15 cellular contexts compared by ENCODE assay signal in the genomic region with DNA sequence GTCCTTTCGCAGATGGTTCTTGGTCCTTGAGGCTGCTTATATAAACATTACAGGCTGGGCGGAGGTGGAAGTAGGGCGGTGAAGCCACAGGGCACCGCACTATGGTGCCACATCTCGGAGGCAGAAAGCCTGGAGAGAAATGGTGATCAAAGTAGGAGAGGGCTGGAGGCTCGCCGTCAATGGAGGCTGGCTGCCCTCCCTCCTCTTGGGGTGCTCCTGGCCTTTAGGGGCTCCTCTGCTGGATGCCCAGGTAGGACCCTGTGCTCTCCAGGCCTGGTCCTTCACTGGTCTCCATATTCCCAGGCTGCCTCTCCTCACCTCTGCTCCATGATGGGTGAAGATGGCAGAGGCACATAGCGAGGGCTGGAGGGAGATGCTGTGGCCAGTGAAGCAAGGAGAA. TPM values are rescaled to one million over a fixed set of nuclear protein-coding genes. Genes with fewer than 3 reads are reported as not detected.
A peak's percentile ranks its signal among the peaks of the same experiment; 100 is the strongest.
DNase-seq lines count a peak whose midpoint lies in the region; ATAC-seq, FAIRE-seq and TF ChIP-seq lines count a peak whose summit lies in the region.
"Had no signal": no experiment of that assay in that cellular context is flagged by ENCODE, and none has a peak within 500 bp of the region (broad histone marks: within the 10 kb centered on the region; RNA-seq: fewer than 3 reads in every experiment).

No MANE protein-coding gene starts in this region.

- H3K4me1 Mint-ChIP-seq in Calu3 (ENCODE audit: low read depth, unreplicated experiment) (peaks cover 9% of the 10 kb centered on the region), astrocyte (ENCODE audit: low read depth, unreplicated experiment) (peaks cover 25% of the 10 kb centered on the region)

- H3K36me3 Mint-ChIP-seq in Calu3 (ENCODE audit: insufficient read depth, unreplicated experiment), result peaks cover 79% of the 10 kb centered on the region
- peaks cover 22% of the 10 kb centered on the region for H3K36me3 Mint-ChIP-seq in astrocyte (ENCODE audit: low read depth, unreplicated experiment)

- H4K20me1 ChIP-seq in astrocyte (ENCODE audit: insufficient read depth, low read length), result peaks cover 55% of the 10 kb centered on the region

- H3K27ac ChIP-seq in astrocyte (ENCODE audit: low read depth, low read length), result no peak overlapping the region
- peak overlapping the region; percentile 99 for H3K27ac ChIP-seq in mesenchymal stem cell (ENCODE audit: low read length, poor library complexity, severe bottlenecking)
- peak overlapping the region; percentile 98 for H3K27ac ChIP-seq in stomach smooth muscle (ENCODE audit: low read length)

- DNase-seq in Calu3 (no peak), astrocyte (ENCODE audit: low read depth) (no peak), mesenchymal stem cell (no peak), NCI-H526 treated with DMSO at 0.1 percent for 48 hours (lab: John Stamatoyannopoulos, UW) (no peak), NCI-H524 treated with DMSO at 0.1 percent for 48 hours (lab: John Stamatoyannopoulos, UW) (no peak)
- DNase-seq: activated CD8-positive, alpha-beta memory T cell treated with anti-CD3 and anti-CD28 coated beads, Interleukin-2, amount 50 U/mL, for 48 hours; GF-D8; mammary epithelial cell; NCI-H1105 treated with DMSO at 0.1 percent for 48 hours; NCI-H345; stimulated activated CD4-positive, alpha-beta T cell treated with anti-CD3 and anti-CD28 coated beads, Interleukin-15, amount 100 ng/mL, for 24 hours; SW 1271 had no signal

- 88% methylated on average over 8 of the region's 8 CpGs for WGBS in mesenchymal stem cell

- H3K9ac ChIP-seq in astrocyte (ENCODE audit: low read length) (peak overlapping the region; percentile 87), mesenchymal stem cell (ENCODE audit: low read length) (peak overlapping the region; percentile 93), stomach smooth muscle (ENCODE audit: low read length in 2 of 2) (no peak overlapping the region)

- no peak for ATAC-seq in HG03442 (IDR thresholded peaks at IDR 0.05; ENCODE audit: unreplicated experiment)

- CTCF ChIA-PET in Calu3 (lab: Charles Lee), result no interaction called here

- H2AK5ac ChIP-seq in mesenchymal stem cell (ENCODE audit: low read length, severe bottlenecking), result no peak overlapping the region

- no peak for FAIRE-seq in astrocyte (lab: Jason Lieb, UNC)

- intact Hi-C loops in Calu3 (cut with micrococcal nuclease; ENCODE audit: unreplicated experiment), result no loop called here

- H2AFZ ChIP-seq in astrocyte (ENCODE audit: low read depth, low read length) (no peak overlapping the region), mesenchymal stem cell (ENCODE audit: low read depth, low read length) (no peak overlapping the region)

- H3K9me3 ChIP-seq in astrocyte (ENCODE audit: insufficient read depth, low read depth, low read length) (no peaks in the 10 kb centered on the region), mesenchymal stem cell (ENCODE audit: control insufficient read depth, low read length) (no peaks in the 10 kb centered on the region), stomach smooth muscle (ENCODE audit: control insufficient read depth in 2 of 2, low read length in 2 of 2) (no peaks in the 10 kb centered on the region)
- H3K9me3 ChIP-seq: tibial nerve had no signal

- H3K4me3 ChIP-seq in astrocyte (ENCODE audit: insufficient read depth, low read depth, low read length), result peak overlapping the region; percentile 80
- H3K4me3 ChIP-seq in mesenchymal stem cell (ENCODE audit: insufficient read depth in 1 of 2, low read depth in 1 of 2, low read length in 2 of 2), result peak overlapping the region in 1 of 2 experiments; percentile 92
- H3K4me3 ChIP-seq in stomach smooth muscle (ENCODE audit: low read length in 2 of 2), result no peak overlapping the region
- H3K4me3 ChIP-seq: tibial nerve had no signal

- peaks cover 23% of the 10 kb centered on the region for H3K4me1 ChIP-seq in astrocyte (ENCODE audit: insufficient read depth, low read length)
- peaks cover 37% of the 10 kb centered on the region for H3K4me1 ChIP-seq in mesenchymal stem cell (ENCODE audit: control insufficient read depth, insufficient read depth, low read depth, low read length)
- H3K4me1 ChIP-seq in stomach smooth muscle (ENCODE audit: control insufficient read depth, insufficient read depth, low read length), result peaks cover 48% of the 10 kb centered on the region

- H3K27me3 Mint-ChIP-seq in Calu3 (ENCODE audit: unreplicated experiment), result no peaks in the 10 kb centered on the region
- no peaks in the 10 kb centered on the region for H3K27me3 Mint-ChIP-seq in astrocyte (ENCODE audit: low read depth, unreplicated experiment)

- TF ChIP-seq CTCF in Calu3 (IDR thresholded peaks at IDR 0.05; ENCODE audit: unreplicated experiment) (no peak), astrocyte (IDR thresholded peaks at IDR 0.05; ENCODE audit: insufficient read depth, low read depth, low read length) (no peak)

- no peak overlapping the region for H4K8ac ChIP-seq in mesenchymal stem cell (ENCODE audit: low read length)

- H3K9me3 Mint-ChIP-seq in Calu3 (ENCODE audit: low read depth, unreplicated experiment) (no peaks in the 10 kb centered on the region), astrocyte (ENCODE audit: unreplicated experiment) (no peaks in the 10 kb centered on the region)

- H3K4ac ChIP-seq in mesenchymal stem cell (ENCODE audit: low read depth in 1 of 2, low read length in 2 of 2), result no peak overlapping the region

- no peak overlapping the region for H2BK15ac ChIP-seq in mesenchymal stem cell (ENCODE audit: low read depth, poor library complexity, severe bottlenecking)

- H3K27me3 ChIP-seq in astrocyte (ENCODE audit: insufficient read depth, low read length), result no peaks in the 10 kb centered on the region
- H3K27me3 ChIP-seq in mesenchymal stem cell (ENCODE audit: control insufficient read depth in 1 of 2, insufficient read depth in 1 of 2, low read length in 2 of 2), result no peaks in the 10 kb centered on the region
- H3K27me3 ChIP-seq in stomach smooth muscle (ENCODE audit: control insufficient read depth in 1 of 2, insufficient read depth in 2 of 2, low read length in 2 of 2), result no peaks in the 10 kb centered on the region
- H3K27me3 ChIP-seq: tibial nerve had no signal

- H3K14ac ChIP-seq in mesenchymal stem cell (ENCODE audit: low read length in 2 of 2), result peak overlapping the region in 1 of 2 experiments; percentile 74

- H3K27ac Mint-ChIP-seq in Calu3 (ENCODE audit: unreplicated experiment), result peak overlapping the region; percentile 63
- H3K27ac Mint-ChIP-seq in astrocyte (ENCODE audit: unreplicated experiment), result no peak overlapping the region

- H3K4me2 ChIP-seq in astrocyte (ENCODE audit: low read length) (peak overlapping the region; percentile 97), mesenchymal stem cell (ENCODE audit: low read length, poor library complexity, severe bottlenecking) (peak overlapping the region; percentile 15)

- H3K23ac ChIP-seq in mesenchymal stem cell (ENCODE audit: low read length in 2 of 2), result peak overlapping the region in 1 of 2 experiments; percentile 61

- BruUV-seq in Calu3 (replicated peaks; lab: Mats Ljungman, UMichigan), result no TSS peak

- H3K79me1 ChIP-seq in mesenchymal stem cell (replicated peaks; ENCODE audit: low read length, poor library complexity, severe bottlenecking), result no peaks in the 10 kb centered on the region

- H3K4me3 Mint-ChIP-seq in Calu3 (ENCODE audit: low read depth, unreplicated experiment) (no peak overlapping the region), astrocyte (ENCODE audit: unreplicated experiment) (peak overlapping the region; percentile 96)

- no peak overlapping the region for H2BK120ac ChIP-seq in mesenchymal stem cell (ENCODE audit: low read depth, low read length)

- peaks cover 31% of the 10 kb centered on the region for H3K36me3 ChIP-seq in astrocyte (ENCODE audit: insufficient read depth, low read length)
- peaks cover 39 to 50% of the 10 kb centered on the region in 2 experiments for H3K36me3 ChIP-seq in mesenchymal stem cell (ENCODE audit: control insufficient read depth in 1 of 2, insufficient read depth in 2 of 2, low read depth in 1 of 2, low read length in 2 of 2)
- peaks cover 20 to 26% of the 10 kb centered on the region in 2 donors for H3K36me3 ChIP-seq in stomach smooth muscle (ENCODE audit: control insufficient read depth in 2 of 2, insufficient read depth in 2 of 2, low read length in 2 of 2)

- no peak overlapping the region for H2BK5ac ChIP-seq in mesenchymal stem cell (ENCODE audit: low read depth, low read length, poor library complexity, severe bottlenecking)

- no peak overlapping the region for H4K91ac ChIP-seq in mesenchymal stem cell (ENCODE audit: low read length)

- H3K79me2 ChIP-seq in astrocyte (ENCODE audit: insufficient read depth, low read length), result peaks cover 54% of the 10 kb centered on the region

- H2BK12ac ChIP-seq in mesenchymal stem cell (ENCODE audit: low read length in 2 of 2), result no peak overlapping the region

- no peak overlapping the region for H3K18ac ChIP-seq in mesenchymal stem cell (ENCODE audit: low read depth in 1 of 2, low read length in 2 of 2)

RNA-seq across cellular contexts. Expression of a gene that starts 2.1 kb away (rescaled TPM):
- total RNA-seq in Calu3 (2022) (5.9 and 6.7 TPM in 2 replicates), astrocyte (5.9 and 6.0 TPM in 2 replicates)
- polyA plus RNA-seq in mesenchymal stem cell (2013, experiment 1 of 2), result 5.7 TPM
- polyA plus RNA-seq in mesenchymal stem cell (2013, experiment 2 of 2), result 5.4 TPM

RNA-seq across cellular contexts. Expression of a gene that starts 12.2 kb away (rescaled TPM):
- total RNA-seq in Calu3 (2022) (11.2 and 11.8 TPM in 2 replicates), astrocyte (12.3 and 13.9 TPM in 2 replicates)
- 15.3 TPM for polyA plus RNA-seq in mesenchymal stem cell (2013, experiment 1 of 2)
- 15.6 TPM for polyA plus RNA-seq in mesenchymal stem cell (2013, experiment 2 of 2)

RNA-seq across cellular contexts. Expression of a gene that starts 27.6 kb away (rescaled TPM):
- total RNA-seq in Calu3 (2022), result 182 and 206 TPM in 2 replicates
- total RNA-seq in astrocyte, result 202 TPM in 2 replicates
- 89.1 TPM for polyA plus RNA-seq in mesenchymal stem cell (2013, experiment 1 of 2)
- polyA plus RNA-seq in mesenchymal stem cell (2013, experiment 2 of 2), result 80.8 TPM

RNA-seq across cellular contexts. Expression of a gene that starts 30.4 kb away (rescaled TPM):
- 0.54 and 0.76 TPM in 2 replicates for total RNA-seq in Calu3 (2022)
- total RNA-seq in astrocyte, result 0.11 and 0.29 TPM in 2 replicates
- polyA plus RNA-seq in mesenchymal stem cell (2013, experiment 1 of 2), result 0.03 TPM
- polyA plus RNA-seq in mesenchymal stem cell (2013, experiment 2 of 2), result 0.01 TPM

RNA-seq across cellular contexts. Expression of a gene that starts 49.6 kb away (rescaled TPM):
- total RNA-seq in Calu3 (2022) (not detected in 2 replicates), astrocyte (26.6 and 43.8 TPM in 2 replicates)
- 83.0 TPM for polyA plus RNA-seq in mesenchymal stem cell (2013, experiment 1 of 2)
- 81.2 TPM for polyA plus RNA-seq in mesenchymal stem cell (2013, experiment 2 of 2)

Comparison
In these comparisons a context has a peak if more than half of its experiments do, and no peak if none do; other contexts are left out.
1. H3K9ac ChIP-seq: peak in astrocyte (single experiment) and mesenchymal stem cell (single experiment); none in stomach smooth muscle (0 of 2).